ENCODE assay signal across 18 cellular contexts in the genomic region with DNA sequence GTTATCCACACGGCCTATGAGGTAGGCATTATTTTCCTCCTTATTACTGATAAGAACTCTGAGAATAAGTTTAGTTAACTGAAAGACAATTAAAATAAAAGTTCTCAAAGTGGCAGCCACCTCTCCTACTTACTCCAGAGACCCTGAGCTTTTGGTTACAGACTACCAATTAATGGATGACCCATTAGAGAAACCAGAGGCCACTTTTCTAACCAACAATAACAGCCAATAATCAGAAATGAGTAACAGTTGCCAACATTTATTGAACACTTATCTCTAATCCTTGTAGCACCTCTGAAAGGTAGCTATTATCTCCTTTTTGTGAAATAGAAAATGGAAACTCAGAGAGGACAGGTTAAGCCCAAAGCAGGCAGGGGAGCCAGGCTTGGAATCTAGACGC. TPM values are rescaled to one million over a fixed set of nuclear protein-coding genes. Genes with fewer than 3 reads are reported as not detected.
DNase-seq lines count a peak whose midpoint lies in the region; ATAC-seq, FAIRE-seq and TF ChIP-seq lines count a peak whose summit lies in the region.
"Had no signal": no experiment of that assay in that cellular context is flagged by ENCODE, and none has a peak within 500 bp of the region (broad histone marks: within the 10 kb centered on the region; RNA-seq: fewer than 3 reads in every experiment).

No MANE protein-coding gene starts in this region.

- no peaks in the 10 kb centered on the region for H3K27me3 ChIP-seq in thymus (ENCODE audit: control insufficient read depth, insufficient read depth)
- H3K27me3 ChIP-seq: BLaER1 treated with 17β-estradiol and CSF1 and Interleukin-3, amounts not matched to agents 10 nM and 100 nM had no signal

- H3K4me3 ChIP-seq in thymus (ENCODE audit: low read length): no peak overlapping the region
- H3K4me3 ChIP-seq: BLaER1 treated with 17β-estradiol and CSF1 and Interleukin-3, amounts not matched to agents 10 nM and 100 nM; GM23338 had no signal

- H3K9me3 Mint-ChIP-seq in stimulated activated memory B cell treated with anti-CD40 and anti-IgM and Interleukin-4, amounts not matched to agents 10 μg/mL and 1 μg/mL and 100 μg/mL, for 72 hours: no peaks in the 10 kb centered on the region
- no peaks in the 10 kb centered on the region for H3K9me3 Mint-ChIP-seq in T-helper 2 cell treated with Interferon-gamma antibody and Interleukin-4, amounts not matched to agents 5 μg/mL and 100 μg/mL, for 36 hours
- H3K9me3 Mint-ChIP-seq: GM23338 had no signal

- H3K9me3 ChIP-seq in thymus (ENCODE audit: control insufficient read depth): no peaks in the 10 kb centered on the region
- H3K9me3 ChIP-seq: BLaER1 treated with 17β-estradiol and CSF1 and Interleukin-3, amounts not matched to agents 10 nM and 100 nM had no signal

- no peak overlapping the region for H3K4me3 Mint-ChIP-seq in stimulated activated memory B cell treated with anti-CD40 and anti-IgM and Interleukin-4, amounts not matched to agents 10 μg/mL and 1 μg/mL and 100 μg/mL, for 72 hours
- no peak overlapping the region for H3K4me3 Mint-ChIP-seq in T-helper 2 cell treated with Interferon-gamma antibody and Interleukin-4, amounts not matched to agents 5 μg/mL and 100 μg/mL, for 36 hours
- H3K4me3 Mint-ChIP-seq: CD4-positive, CD25-positive, alpha-beta regulatory T cell; GM23338 had no signal

- H3K4me1 Mint-ChIP-seq in stimulated activated memory B cell treated with anti-CD40 and anti-IgM and Interleukin-4, amounts not matched to agents 10 μg/mL and 1 μg/mL and 100 μg/mL, for 72 hours: peaks cover 18% of the 10 kb centered on the region
- H3K4me1 Mint-ChIP-seq in T-helper 2 cell treated with Interferon-gamma antibody and Interleukin-4, amounts not matched to agents 5 μg/mL and 100 μg/mL, for 36 hours (ENCODE audit: low read depth): no peaks in the 10 kb centered on the region
- H3K4me1 Mint-ChIP-seq: GM23338 had no signal

- ATAC-seq in GM19463 (IDR thresholded peaks at IDR 0.05; ENCODE audit: unreplicated experiment): peak; percentile 40
- peak; percentile 60 for ATAC-seq in HG03175 (IDR thresholded peaks at IDR 0.05; ENCODE audit: unreplicated experiment)
- no peak for ATAC-seq in stimulated activated memory B cell treated with anti-CD40 and anti-IgM and Interleukin-4, amounts not matched to agents 10 μg/mL and 1 μg/mL and 100 μg/mL, for 72 hours
- ATAC-seq: GM23338 had no signal

- no peak overlapping the region for H3K27ac Mint-ChIP-seq in stimulated activated memory B cell treated with anti-CD40 and anti-IgM and Interleukin-4, amounts not matched to agents 10 μg/mL and 1 μg/mL and 100 μg/mL, for 72 hours
- no peak overlapping the region for H3K27ac Mint-ChIP-seq in T-helper 2 cell treated with Interferon-gamma antibody and Interleukin-4, amounts not matched to agents 5 μg/mL and 100 μg/mL, for 36 hours

- FAIRE-seq in GM18507 (lab: Jason Lieb, UNC) (peak; percentile 29), GM12892 (lab: Jason Lieb, UNC) (no peak)
- FAIRE-seq: G401.6 had no signal

- H3K27ac ChIP-seq in thymus (ENCODE audit: low read depth): peak overlapping the region; percentile 21
- H3K27ac ChIP-seq: BLaER1 treated with 17β-estradiol and CSF1 and Interleukin-3, amounts not matched to agents 10 nM and 100 nM had no signal

- H3K36me3 ChIP-seq in thymus (ENCODE audit: control insufficient read depth, insufficient read depth): peaks cover 12% of the 10 kb centered on the region

- H3K27me3 Mint-ChIP-seq in stimulated activated memory B cell treated with anti-CD40 and anti-IgM and Interleukin-4, amounts not matched to agents 10 μg/mL and 1 μg/mL and 100 μg/mL, for 72 hours: no peaks in the 10 kb centered on the region
- no peaks in the 10 kb centered on the region for H3K27me3 Mint-ChIP-seq in T-helper 2 cell treated with Interferon-gamma antibody and Interleukin-4, amounts not matched to agents 5 μg/mL and 100 μg/mL, for 36 hours (ENCODE audit: low read depth)
- H3K27me3 Mint-ChIP-seq: CD4-positive, CD25-positive, alpha-beta regulatory T cell had no signal

- TF ChIP-seq POLR2A in GM12892 (IDR thresholded peaks at IDR 0.05; ENCODE audit: low read depth, low read length): no peak

- WGBS in thymus: 98% methylated on average over 2 of the region's 2 CpGs

- DNase-seq in GM18507 (ENCODE audit: extremely low spot score, insufficient read length, low read depth) (no peak), GM12892 (ENCODE audit: insufficient read length) (no peak)
- DNase-seq in T-helper 2 cell treated with Interferon-gamma antibody and Interleukin-4, amounts not matched to agents 5 μg/mL and 100 μg/mL, for 36 hours (ENCODE audit: low spot score): no peak
- DNase-seq: ACHN, DMS79 treated with DMSO at 0.1 percent for 48 hours, EL, H7, IMR-90, Kasumi-1, KBM-7 had no signal

- H3K4me1 ChIP-seq in thymus (ENCODE audit: control insufficient read depth, insufficient read depth, low read length): no peaks in the 10 kb centered on the region
- H3K4me1 ChIP-seq: BLaER1 treated with 17β-estradiol and CSF1 and Interleukin-3, amounts not matched to agents 10 nM and 100 nM had no signal

- peaks cover 21% of the 10 kb centered on the region for H3K36me3 Mint-ChIP-seq in stimulated activated memory B cell treated with anti-CD40 and anti-IgM and Interleukin-4, amounts not matched to agents 10 μg/mL and 1 μg/mL and 100 μg/mL, for 72 hours
- no peaks in the 10 kb centered on the region for H3K36me3 Mint-ChIP-seq in T-helper 2 cell treated with Interferon-gamma antibody and Interleukin-4, amounts not matched to agents 5 μg/mL and 100 μg/mL, for 36 hours (ENCODE audit: low read depth)
- H3K36me3 Mint-ChIP-seq: CD4-positive, CD25-positive, alpha-beta regulatory T cell had no signal

RNA-seq across cellular contexts. Expression of a gene that starts 50.1 kb away (rescaled TPM):
- 50.2 TPM for polyA plus RNA-seq in thymus
- polyA plus RNA-seq in GM12892 (2012; ENCODE audit: missing spikeins): 0.32 TPM
